Comparison of ENCODE assay signal across 8 cellular contexts in genomic region chr12:51218607-51219161, GRCh38. TPM values are rescaled to one million over a fixed set of nuclear protein-coding genes. Genes with fewer than 3 reads are reported as not detected.
DNase-seq lines count a peak whose midpoint lies in the region; ATAC-seq and TF ChIP-seq lines count a peak whose summit lies in the region.

No MANE protein-coding gene starts in this region.

- H4K20me1 ChIP-seq in fibroblast of lung (ENCODE audit: control insufficient read depth, extremely low read depth, insufficient read depth, low read length): no peaks in the 10 kb centered on the region

- H3K27ac ChIP-seq in fibroblast of lung (ENCODE audit: insufficient read depth, low read length) (peak overlapping the region; percentile 81), neutrophil (peak overlapping the region; percentile 71)

- H3K79me2 ChIP-seq in fibroblast of lung (ENCODE audit: control insufficient read depth, insufficient read depth, low read length): no peaks in the 10 kb centered on the region

- H3K9ac ChIP-seq in fibroblast of lung (ENCODE audit: insufficient read depth, low read length): peak overlapping the region; percentile 88

- peak overlapping the region; percentile 69 for H2AFZ ChIP-seq in fibroblast of lung (ENCODE audit: low read length)

- H3K27me3 ChIP-seq in fibroblast of lung (ENCODE audit: control insufficient read depth, insufficient read depth, low read length): no peaks in the 10 kb centered on the region
- peaks cover 13% of the 10 kb centered on the region for H3K27me3 ChIP-seq in neutrophil

- no peaks in the 10 kb centered on the region for H3K9me3 Mint-ChIP-seq in T-cell

- H3K36me3 ChIP-seq in fibroblast of lung (ENCODE audit: control insufficient read depth, insufficient read depth, low read length) (no peaks in the 10 kb centered on the region), neutrophil (no peaks in the 10 kb centered on the region)

- H3K27me3 Mint-ChIP-seq in T-cell: no peaks in the 10 kb centered on the region

- peaks cover 7% of the 10 kb centered on the region for H3K36me3 Mint-ChIP-seq in T-cell

- POLR2A ChIA-PET in T-cell (lab: Charles Lee): interaction anchor here (0.7 to 2.2 kb wide), 5 partner anchors 16 to 454 kb away, joined by 3 to 22 read pairs (median 5); partner anchors contain the start of gene DAZAP2 (in 1 of the 2)

- peak overlapping the region; percentile 90 to 92 (median 91) for H3K4me3 Mint-ChIP-seq in T-cell

- H3K4me1 ChIP-seq in fibroblast of lung (ENCODE audit: control insufficient read depth, extremely low read depth, insufficient read depth, low read length) (peaks cover 4% of the 10 kb centered on the region), neutrophil (ENCODE audit: control insufficient read depth in 1 of 2, insufficient read depth in 1 of 2, low read depth in 1 of 2, low read length in 1 of 2) (peaks cover 9 to 11% of the 10 kb centered on the region in 2 experiments)

- ATAC-seq in T-cell (replicated peaks in 1 of 4): no peak
- ATAC-seq in GM21528 (IDR thresholded peaks at IDR 0.05; ENCODE audit: low FRiP score, unreplicated experiment): no peak
- ATAC-seq in HG03108 (IDR thresholded peaks at IDR 0.05; ENCODE audit: unreplicated experiment): no peak

- TF ChIP-seq CTCF in fibroblast of lung (conservative IDR thresholded peaks at IDR 0.05 in 1 of 2, IDR thresholded peaks at IDR 0.05 in 1 of 2; ENCODE audit: low read depth in 1 of 2, low read length in 2 of 2): no peak
- TF ChIP-seq CTCF in neutrophil (IDR thresholded peaks at IDR 0.05): no peak

- H3K4me1 Mint-ChIP-seq in T-cell: peaks cover 26 to 31% (median 28%) of the 10 kb centered on the region in 3 donors

- peak overlapping the region; percentile 92 for H3K4me2 ChIP-seq in fibroblast of lung (ENCODE audit: extremely low read depth, insufficient read depth, low read length)

- DNase-seq in activated CD4-positive, alpha-beta T cell treated with anti-CD3 and anti-CD28 coated beads for 48 hours: peak; percentile 16
- no peak for DNase-seq in activated CD4-positive, alpha-beta T cell treated with anti-CD3 and anti-CD28 coated beads for 4 hours
- DNase-seq in T-cell (no peak), fibroblast of lung (ENCODE audit: low read depth in 2 of 2) (no peak), AML-193 (lab: John Stamatoyannopoulos, UW) (no peak)

- CTCF ChIA-PET in T-cell (lab: Charles Lee): interaction anchor here in 1 of 2 donors (0.6 to 1.7 kb wide), 9 partner anchors 20 to 996 kb away, joined by 3 to 27 read pairs (median 6); partner anchors contain the start of gene DAZAP2

- H3K4me3 ChIP-seq in fibroblast of lung (replicated peaks in 1 of 4; ENCODE audit: control extremely low read depth in 1 of 4, insufficient read depth in 1 of 4, low read depth in 3 of 4, low read length in 4 of 4): peak overlapping the region; percentile 60 to 82 (median 74)
- H3K4me3 ChIP-seq in neutrophil (ENCODE audit: low read depth in 1 of 2, low read length in 1 of 2): peak overlapping the region; percentile 85 to 87

- no peaks in the 10 kb centered on the region for H3K9me3 ChIP-seq in fibroblast of lung (ENCODE audit: control insufficient read depth, insufficient read depth, low read depth, low read length)
- H3K9me3 ChIP-seq in neutrophil: no peaks in the 10 kb centered on the region

- H3K27ac Mint-ChIP-seq in T-cell: peak overlapping the region; percentile 96 to 97

RNA-seq across cellular contexts. Expression of gene POU6F1, which starts 0.8 kb away (rescaled TPM):
- total RNA-seq in T-cell (10 to 100 TPM; 29.4 to 61.9 (median 45.4) TPM), fibroblast of lung (3.3 and 4.8 TPM in 2 replicates)
- polyA plus RNA-seq in fibroblast of lung: 3.3 and 3.5 TPM in 2 replicates
- 5.1 and 5.4 TPM in 2 replicates for polyA plus RNA-seq in fibroblast of lung (2012)
- polyA minus RNA-seq in fibroblast of lung (ENCODE audit: low replicate concordance): 4.7 and 11.1 TPM in 2 replicates

RNA-seq across cellular contexts. Expression of gene DAZAP2, which starts 19.9 kb away (rescaled TPM):
- 100 to 1,000 TPM; 275 to 308 (median 282) TPM for total RNA-seq in T-cell
- total RNA-seq in fibroblast of lung: 59.6 TPM in 2 replicates
- 303 and 344 TPM in 2 replicates for polyA plus RNA-seq in fibroblast of lung
- polyA plus RNA-seq in fibroblast of lung (2012): 203 and 222 TPM in 2 replicates
- polyA minus RNA-seq in fibroblast of lung (ENCODE audit: low replicate concordance): 518 and 661 TPM in 2 replicates

RNA-seq across cellular contexts. Expression of gene TFCP2, which starts 45.7 kb away (rescaled TPM):
- total RNA-seq in T-cell (10 to 100 TPM; 26.8 to 31.8 (median 30.0) TPM), fibroblast of lung (7.7 and 9.4 TPM in 2 replicates)
- polyA plus RNA-seq in fibroblast of lung: 21.7 and 23.0 TPM in 2 replicates
- 17.4 and 18.1 TPM in 2 replicates for polyA plus RNA-seq in fibroblast of lung (2012)
- polyA minus RNA-seq in fibroblast of lung (ENCODE audit: low replicate concordance): 3.3 and 3.9 TPM in 2 replicates

RNA-seq across cellular contexts. Expression of gene SMAGP, which starts 51.5 kb away (rescaled TPM):
- total RNA-seq in T-cell (1 to 10 TPM; 3.2 to 5.3 (median 3.6) TPM), fibroblast of lung (5.1 and 11.6 TPM in 2 replicates)
- 20.5 and 43.7 TPM in 2 replicates for polyA plus RNA-seq in fibroblast of lung
- 16.1 and 41.2 TPM in 2 replicates for polyA plus RNA-seq in fibroblast of lung (2012)
- 16.7 and 70.7 TPM in 2 replicates for polyA minus RNA-seq in fibroblast of lung (ENCODE audit: low replicate concordance)
